In the genomic region with DNA sequence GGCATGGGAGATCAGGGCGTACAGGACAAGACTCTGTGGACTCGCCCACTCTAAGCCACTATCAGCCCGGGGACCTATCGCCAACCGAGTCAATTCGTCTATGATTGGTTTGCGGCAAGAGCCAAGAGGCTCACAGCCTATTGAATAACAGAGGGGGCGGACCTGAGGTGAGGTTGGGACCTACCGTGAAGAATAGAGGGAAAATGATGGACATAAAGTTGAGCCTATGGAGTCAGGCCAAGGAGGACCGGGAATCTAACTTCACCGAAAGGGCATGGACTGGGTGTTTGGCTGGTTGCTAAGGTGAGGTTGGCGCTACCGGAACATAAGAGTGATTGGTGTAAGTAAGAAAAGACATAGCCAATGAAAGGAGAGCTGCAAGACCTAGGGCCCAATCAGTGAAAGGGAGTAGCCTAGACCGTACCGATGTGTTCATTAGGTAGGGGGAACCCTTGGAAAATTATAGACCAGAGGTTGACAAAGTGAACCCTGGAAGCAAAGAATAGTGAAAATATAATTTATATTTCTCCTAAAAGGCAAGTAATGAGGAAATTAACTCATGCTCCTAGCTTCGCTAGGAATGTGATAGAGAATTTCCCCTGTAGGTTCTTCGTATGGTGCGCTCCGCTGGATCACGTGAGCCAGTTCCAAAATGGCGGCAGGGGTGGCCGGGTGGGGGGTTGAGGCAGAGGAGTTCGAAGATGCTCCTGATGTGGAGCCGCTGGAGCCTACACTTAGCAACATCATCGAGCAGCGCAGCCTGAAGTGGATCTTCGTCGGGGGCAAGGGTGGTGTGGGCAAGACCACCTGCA, we compare ENCODE assay signal across 1 cellular context.
A peak's percentile ranks its signal among the peaks of the same experiment; 100 is the strongest.
TF ChIP-seq lines count a peak whose summit lies in the region.

A gene (plus strand): TSS at position 644 of the 812 bp plus-strand sequence. CDS start 9 bp downstream, at position 653.

TF ChIP-seq in K562, 482 proteins besides CTCF, POLR2A, EP300 and RAD21 (continued from another document and continues in another):
- TF ChIP-seq, protein P1, sequence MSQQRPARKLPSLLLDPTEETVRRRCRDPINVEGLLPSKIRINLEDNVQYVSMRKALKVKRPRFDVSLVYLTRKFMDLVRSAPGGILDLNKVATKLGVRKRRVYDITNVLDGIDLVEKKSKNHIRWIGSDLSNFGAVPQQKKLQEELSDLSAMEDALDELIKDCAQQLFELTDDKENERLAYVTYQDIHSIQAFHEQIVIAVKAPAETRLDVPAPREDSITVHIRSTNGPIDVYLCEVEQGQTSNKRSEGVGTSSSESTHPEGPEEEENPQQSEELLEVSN (IDR thresholded peaks at IDR 0.05; ENCODE audit: borderline replicate concordance in 1 of 2, extremely low read depth in 1 of 2, insufficient read depth in 1 of 2, insufficient read length in 1 of 2, low read depth in 1 of 2, low read length in 1 of 2, poor library complexity in 1 of 2, severe bottlenecking in 1 of 2): peak in 1 of 2 experiments; percentile 27
- TF ChIP-seq, protein P2, sequence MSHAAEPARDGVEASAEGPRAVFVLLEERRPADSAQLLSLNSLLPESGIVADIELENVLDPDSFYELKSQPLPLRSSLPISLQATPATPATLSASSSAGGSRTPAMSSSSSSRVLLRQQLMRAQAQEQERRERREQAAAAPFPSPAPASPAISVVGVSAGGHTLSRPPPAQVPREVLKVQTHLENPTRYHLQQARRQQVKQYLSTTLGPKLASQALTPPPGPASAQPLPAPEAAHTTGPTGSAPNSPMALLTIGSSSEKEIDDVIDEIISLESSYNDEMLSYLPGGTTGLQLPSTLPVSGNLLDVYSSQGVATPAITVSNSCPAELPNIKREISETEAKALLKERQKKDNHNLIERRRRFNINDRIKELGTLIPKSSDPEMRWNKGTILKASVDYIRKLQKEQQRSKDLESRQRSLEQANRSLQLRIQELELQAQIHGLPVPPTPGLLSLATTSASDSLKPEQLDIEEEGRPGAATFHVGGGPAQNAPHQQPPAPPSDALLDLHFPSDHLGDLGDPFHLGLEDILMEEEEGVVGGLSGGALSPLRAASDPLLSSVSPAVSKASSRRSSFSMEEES (CRISPR knock-in tag; IDR thresholded peaks at IDR 0.05): peak; percentile 97
- TF ChIP-seq, protein P3, sequence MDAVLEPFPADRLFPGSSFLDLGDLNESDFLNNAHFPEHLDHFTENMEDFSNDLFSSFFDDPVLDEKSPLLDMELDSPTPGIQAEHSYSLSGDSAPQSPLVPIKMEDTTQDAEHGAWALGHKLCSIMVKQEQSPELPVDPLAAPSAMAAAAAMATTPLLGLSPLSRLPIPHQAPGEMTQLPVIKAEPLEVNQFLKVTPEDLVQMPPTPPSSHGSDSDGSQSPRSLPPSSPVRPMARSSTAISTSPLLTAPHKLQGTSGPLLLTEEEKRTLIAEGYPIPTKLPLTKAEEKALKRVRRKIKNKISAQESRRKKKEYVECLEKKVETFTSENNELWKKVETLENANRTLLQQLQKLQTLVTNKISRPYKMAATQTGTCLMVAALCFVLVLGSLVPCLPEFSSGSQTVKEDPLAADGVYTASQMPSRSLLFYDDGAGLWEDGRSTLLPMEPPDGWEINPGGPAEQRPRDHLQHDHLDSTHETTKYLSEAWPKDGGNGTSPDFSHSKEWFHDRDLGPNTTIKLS (IDR thresholded peaks at IDR 0.05; ENCODE audit: borderline replicate concordance, low read depth): no peak
- TF ChIP-seq, protein P4, sequence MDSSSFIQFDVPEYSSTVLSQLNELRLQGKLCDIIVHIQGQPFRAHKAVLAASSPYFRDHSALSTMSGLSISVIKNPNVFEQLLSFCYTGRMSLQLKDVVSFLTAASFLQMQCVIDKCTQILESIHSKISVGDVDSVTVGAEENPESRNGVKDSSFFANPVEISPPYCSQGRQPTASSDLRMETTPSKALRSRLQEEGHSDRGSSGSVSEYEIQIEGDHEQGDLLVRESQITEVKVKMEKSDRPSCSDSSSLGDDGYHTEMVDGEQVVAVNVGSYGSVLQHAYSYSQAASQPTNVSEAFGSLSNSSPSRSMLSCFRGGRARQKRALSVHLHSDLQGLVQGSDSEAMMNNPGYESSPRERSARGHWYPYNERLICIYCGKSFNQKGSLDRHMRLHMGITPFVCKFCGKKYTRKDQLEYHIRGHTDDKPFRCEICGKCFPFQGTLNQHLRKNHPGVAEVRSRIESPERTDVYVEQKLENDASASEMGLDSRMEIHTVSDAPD (CRISPR knock-in tag; IDR thresholded peaks at IDR 0.05): no peak
- TF ChIP-seq, protein P5, sequence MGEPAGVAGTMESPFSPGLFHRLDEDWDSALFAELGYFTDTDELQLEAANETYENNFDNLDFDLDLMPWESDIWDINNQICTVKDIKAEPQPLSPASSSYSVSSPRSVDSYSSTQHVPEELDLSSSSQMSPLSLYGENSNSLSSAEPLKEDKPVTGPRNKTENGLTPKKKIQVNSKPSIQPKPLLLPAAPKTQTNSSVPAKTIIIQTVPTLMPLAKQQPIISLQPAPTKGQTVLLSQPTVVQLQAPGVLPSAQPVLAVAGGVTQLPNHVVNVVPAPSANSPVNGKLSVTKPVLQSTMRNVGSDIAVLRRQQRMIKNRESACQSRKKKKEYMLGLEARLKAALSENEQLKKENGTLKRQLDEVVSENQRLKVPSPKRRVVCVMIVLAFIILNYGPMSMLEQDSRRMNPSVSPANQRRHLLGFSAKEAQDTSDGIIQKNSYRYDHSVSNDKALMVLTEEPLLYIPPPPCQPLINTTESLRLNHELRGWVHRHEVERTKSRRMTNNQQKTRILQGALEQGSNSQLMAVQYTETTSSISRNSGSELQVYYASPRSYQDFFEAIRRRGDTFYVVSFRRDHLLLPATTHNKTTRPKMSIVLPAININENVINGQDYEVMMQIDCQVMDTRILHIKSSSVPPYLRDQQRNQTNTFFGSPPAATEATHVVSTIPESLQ (CRISPR knock-in tag; IDR thresholded peaks at IDR 0.05): 0 out of 2 replicates have a peak, but pooled peaks have one; percentile 47
- TF ChIP-seq ZNF699 (CRISPR knock-in tag; IDR thresholded peaks at IDR 0.05; ENCODE audit: insufficient replicate concordance) (no peak), FOXK1 (CRISPR knock-in tag; IDR thresholded peaks at IDR 0.05; ENCODE audit: borderline replicate concordance) (no peak), HMG20A (CRISPR knock-in tag; conservative IDR thresholded peaks at IDR 0.05) (no peak), HSF4 (CRISPR knock-in tag; IDR thresholded peaks at IDR 0.05; ENCODE audit: borderline replicate concordance) (no peak), ZNF830 (CRISPR knock-in tag; IDR thresholded peaks at IDR 0.05) (no peak), HNRNPH1 (optimal IDR thresholded peaks at IDR 0.05; ENCODE audit: low read depth, low read length) (no peak), RBM39 (optimal IDR thresholded peaks at IDR 0.05; ENCODE audit: low read depth, low read length) (no peak), MTF1 (CRISPR knock-in tag; IDR thresholded peaks at IDR 0.05; ENCODE audit: borderline replicate concordance) (no peak), PCBP1 (IDR thresholded peaks at IDR 0.05; ENCODE audit: low read depth, low read length, poor library complexity, severe bottlenecking) (no peak), ELF4 (CRISPR knock-in tag; IDR thresholded peaks at IDR 0.05) (0 out of 2 replicates have a peak, but pooled peaks have one; percentile 18), NEUROD1 (IDR thresholded peaks at IDR 0.05; ENCODE audit: borderline replicate concordance, low read depth, low read length, partially characterized antibody) (peak; percentile 71), RBM34 (IDR thresholded peaks at IDR 0.05; ENCODE audit: borderline replicate concordance, insufficient read depth, low read length) (no peak), CBX2 (IDR thresholded peaks at IDR 0.05; ENCODE audit: insufficient read depth, low read length, poor library complexity, severe bottlenecking) (no peak), FOXM1 (IDR thresholded peaks at IDR 0.05; ENCODE audit: low read depth) (peak; percentile 76), FOXM1 (CRISPR knock-in tag; IDR thresholded peaks at IDR 0.05; ENCODE audit: low read depth) (no peak), SLC30A9 (CRISPR knock-in tag; IDR thresholded peaks at IDR 0.05) (no peak)
- TF ChIP-seq, protein P6, sequence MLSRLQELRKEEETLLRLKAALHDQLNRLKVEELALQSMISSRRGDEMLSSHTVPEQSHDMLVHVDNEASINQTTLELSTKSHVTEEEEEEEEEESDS (CRISPR knock-in tag; IDR thresholded peaks at IDR 0.05): no peak
- TF ChIP-seq, protein P7, sequence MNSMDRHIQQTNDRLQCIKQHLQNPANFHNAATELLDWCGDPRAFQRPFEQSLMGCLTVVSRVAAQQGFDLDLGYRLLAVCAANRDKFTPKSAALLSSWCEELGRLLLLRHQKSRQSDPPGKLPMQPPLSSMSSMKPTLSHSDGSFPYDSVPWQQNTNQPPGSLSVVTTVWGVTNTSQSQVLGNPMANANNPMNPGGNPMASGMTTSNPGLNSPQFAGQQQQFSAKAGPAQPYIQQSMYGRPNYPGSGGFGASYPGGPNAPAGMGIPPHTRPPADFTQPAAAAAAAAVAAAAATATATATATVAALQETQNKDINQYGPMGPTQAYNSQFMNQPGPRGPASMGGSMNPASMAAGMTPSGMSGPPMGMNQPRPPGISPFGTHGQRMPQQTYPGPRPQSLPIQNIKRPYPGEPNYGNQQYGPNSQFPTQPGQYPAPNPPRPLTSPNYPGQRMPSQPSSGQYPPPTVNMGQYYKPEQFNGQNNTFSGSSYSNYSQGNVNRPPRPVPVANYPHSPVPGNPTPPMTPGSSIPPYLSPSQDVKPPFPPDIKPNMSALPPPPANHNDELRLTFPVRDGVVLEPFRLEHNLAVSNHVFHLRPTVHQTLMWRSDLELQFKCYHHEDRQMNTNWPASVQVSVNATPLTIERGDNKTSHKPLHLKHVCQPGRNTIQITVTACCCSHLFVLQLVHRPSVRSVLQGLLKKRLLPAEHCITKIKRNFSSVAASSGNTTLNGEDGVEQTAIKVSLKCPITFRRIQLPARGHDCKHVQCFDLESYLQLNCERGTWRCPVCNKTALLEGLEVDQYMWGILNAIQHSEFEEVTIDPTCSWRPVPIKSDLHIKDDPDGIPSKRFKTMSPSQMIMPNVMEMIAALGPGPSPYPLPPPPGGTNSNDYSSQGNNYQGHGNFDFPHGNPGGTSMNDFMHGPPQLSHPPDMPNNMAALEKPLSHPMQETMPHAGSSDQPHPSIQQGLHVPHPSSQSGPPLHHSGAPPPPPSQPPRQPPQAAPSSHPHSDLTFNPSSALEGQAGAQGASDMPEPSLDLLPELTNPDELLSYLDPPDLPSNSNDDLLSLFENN (IDR thresholded peaks at IDR 0.05; ENCODE audit: low read depth in 2 of 2, low read length in 2 of 2): 0 out of 4 replicates have a peak, but pooled peaks of 1 of the 2 experiments have one; percentile 3
- TF ChIP-seq, protein P8, sequence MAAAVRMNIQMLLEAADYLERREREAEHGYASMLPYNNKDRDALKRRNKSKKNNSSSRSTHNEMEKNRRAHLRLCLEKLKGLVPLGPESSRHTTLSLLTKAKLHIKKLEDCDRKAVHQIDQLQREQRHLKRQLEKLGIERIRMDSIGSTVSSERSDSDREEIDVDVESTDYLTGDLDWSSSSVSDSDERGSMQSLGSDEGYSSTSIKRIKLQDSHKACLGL (CRISPR knock-in tag; IDR thresholded peaks at IDR 0.05; ENCODE audit: borderline replicate concordance, poor library complexity, severe bottlenecking): no peak
- TF ChIP-seq, protein P9, sequence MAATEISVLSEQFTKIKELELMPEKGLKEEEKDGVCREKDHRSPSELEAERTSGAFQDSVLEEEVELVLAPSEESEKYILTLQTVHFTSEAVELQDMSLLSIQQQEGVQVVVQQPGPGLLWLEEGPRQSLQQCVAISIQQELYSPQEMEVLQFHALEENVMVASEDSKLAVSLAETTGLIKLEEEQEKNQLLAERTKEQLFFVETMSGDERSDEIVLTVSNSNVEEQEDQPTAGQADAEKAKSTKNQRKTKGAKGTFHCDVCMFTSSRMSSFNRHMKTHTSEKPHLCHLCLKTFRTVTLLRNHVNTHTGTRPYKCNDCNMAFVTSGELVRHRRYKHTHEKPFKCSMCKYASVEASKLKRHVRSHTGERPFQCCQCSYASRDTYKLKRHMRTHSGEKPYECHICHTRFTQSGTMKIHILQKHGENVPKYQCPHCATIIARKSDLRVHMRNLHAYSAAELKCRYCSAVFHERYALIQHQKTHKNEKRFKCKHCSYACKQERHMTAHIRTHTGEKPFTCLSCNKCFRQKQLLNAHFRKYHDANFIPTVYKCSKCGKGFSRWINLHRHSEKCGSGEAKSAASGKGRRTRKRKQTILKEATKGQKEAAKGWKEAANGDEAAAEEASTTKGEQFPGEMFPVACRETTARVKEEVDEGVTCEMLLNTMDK (IDR thresholded peaks at IDR 0.05; ENCODE audit: borderline replicate concordance, insufficient read depth, low read depth, low read length, poor library complexity, severe bottlenecking): no peak
- TF ChIP-seq, protein P10, sequence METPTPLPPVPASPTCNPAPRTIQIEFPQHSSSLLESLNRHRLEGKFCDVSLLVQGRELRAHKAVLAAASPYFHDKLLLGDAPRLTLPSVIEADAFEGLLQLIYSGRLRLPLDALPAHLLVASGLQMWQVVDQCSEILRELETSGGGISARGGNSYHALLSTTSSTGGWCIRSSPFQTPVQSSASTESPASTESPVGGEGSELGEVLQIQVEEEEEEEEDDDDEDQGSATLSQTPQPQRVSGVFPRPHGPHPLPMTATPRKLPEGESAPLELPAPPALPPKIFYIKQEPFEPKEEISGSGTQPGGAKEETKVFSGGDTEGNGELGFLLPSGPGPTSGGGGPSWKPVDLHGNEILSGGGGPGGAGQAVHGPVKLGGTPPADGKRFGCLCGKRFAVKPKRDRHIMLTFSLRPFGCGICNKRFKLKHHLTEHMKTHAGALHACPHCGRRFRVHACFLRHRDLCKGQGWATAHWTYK (CRISPR knock-in tag; IDR thresholded peaks at IDR 0.05): 0 out of 2 replicates have a peak, but pooled peaks have one; percentile 35
- TF ChIP-seq, protein P11, sequence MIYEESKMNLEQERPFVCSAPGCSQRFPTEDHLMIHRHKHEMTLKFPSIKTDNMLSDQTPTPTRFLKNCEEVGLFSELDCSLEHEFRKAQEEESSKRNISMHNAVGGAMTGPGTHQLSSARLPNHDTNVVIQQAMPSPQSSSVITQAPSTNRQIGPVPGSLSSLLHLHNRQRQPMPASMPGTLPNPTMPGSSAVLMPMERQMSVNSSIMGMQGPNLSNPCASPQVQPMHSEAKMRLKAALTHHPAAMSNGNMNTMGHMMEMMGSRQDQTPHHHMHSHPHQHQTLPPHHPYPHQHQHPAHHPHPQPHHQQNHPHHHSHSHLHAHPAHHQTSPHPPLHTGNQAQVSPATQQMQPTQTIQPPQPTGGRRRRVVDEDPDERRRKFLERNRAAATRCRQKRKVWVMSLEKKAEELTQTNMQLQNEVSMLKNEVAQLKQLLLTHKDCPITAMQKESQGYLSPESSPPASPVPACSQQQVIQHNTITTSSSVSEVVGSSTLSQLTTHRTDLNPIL (CRISPR knock-in tag; IDR thresholded peaks at IDR 0.05): no peak
- TF ChIP-seq, protein P12, sequence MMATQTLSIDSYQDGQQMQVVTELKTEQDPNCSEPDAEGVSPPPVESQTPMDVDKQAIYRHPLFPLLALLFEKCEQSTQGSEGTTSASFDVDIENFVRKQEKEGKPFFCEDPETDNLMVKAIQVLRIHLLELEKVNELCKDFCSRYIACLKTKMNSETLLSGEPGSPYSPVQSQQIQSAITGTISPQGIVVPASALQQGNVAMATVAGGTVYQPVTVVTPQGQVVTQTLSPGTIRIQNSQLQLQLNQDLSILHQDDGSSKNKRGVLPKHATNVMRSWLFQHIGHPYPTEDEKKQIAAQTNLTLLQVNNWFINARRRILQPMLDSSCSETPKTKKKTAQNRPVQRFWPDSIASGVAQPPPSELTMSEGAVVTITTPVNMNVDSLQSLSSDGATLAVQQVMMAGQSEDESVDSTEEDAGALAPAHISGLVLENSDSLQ (IDR thresholded peaks at IDR 0.05): peak; percentile 99
- TF ChIP-seq, protein P13, sequence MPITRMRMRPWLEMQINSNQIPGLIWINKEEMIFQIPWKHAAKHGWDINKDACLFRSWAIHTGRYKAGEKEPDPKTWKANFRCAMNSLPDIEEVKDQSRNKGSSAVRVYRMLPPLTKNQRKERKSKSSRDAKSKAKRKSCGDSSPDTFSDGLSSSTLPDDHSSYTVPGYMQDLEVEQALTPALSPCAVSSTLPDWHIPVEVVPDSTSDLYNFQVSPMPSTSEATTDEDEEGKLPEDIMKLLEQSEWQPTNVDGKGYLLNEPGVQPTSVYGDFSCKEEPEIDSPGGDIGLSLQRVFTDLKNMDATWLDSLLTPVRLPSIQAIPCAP (CRISPR knock-in tag; IDR thresholded peaks at IDR 0.05; ENCODE audit: borderline replicate concordance): no peak
